10 cellular contexts compared by ENCODE assay signal in genomic region chr2:69138793-69139510, GRCh38.
DNase-seq lines count a peak whose midpoint lies in the region; ATAC-seq and TF ChIP-seq lines count a peak whose summit lies in the region.
"Had no signal": no experiment of that assay in that cellular context is flagged by ENCODE, and none has a peak within 500 bp of the region (broad histone marks: within the 10 kb centered on the region; RNA-seq: fewer than 3 reads in every experiment).

No MANE protein-coding gene starts in this region.

- intact Hi-C loops in HCT116 (cut with micrococcal nuclease) (no loop called here), left ventricle myocardium superior (cut with micrococcal nuclease) (no loop called here)

- ATAC-seq in HCT116 (peak; percentile 98), left ventricle myocardium superior (peak; percentile 73), HG02642 (IDR thresholded peaks at IDR 0.05; ENCODE audit: poor library complexity, unreplicated experiment) (no peak), HG03196 (IDR thresholded peaks at IDR 0.05; ENCODE audit: unreplicated experiment) (no peak)
- ATAC-seq in stimulated activated memory B cell treated with anti-CD40 and anti-IgM and Interleukin-4, amounts not matched to agents 10 μg/mL and 1 μg/mL and 100 μg/mL, for 72 hours = peak; percentile 37

- H3K27me3 ChIP-seq in HCT116 (ENCODE audit: insufficient read depth, low read length) (no peaks in the 10 kb centered on the region), adipocyte (replicated peaks; ENCODE audit: control insufficient read depth, insufficient read depth, low read length) (no peaks in the 10 kb centered on the region)
- H3K27me3 ChIP-seq: spleen had no signal

- no TSS peak for BruUV-seq in HCT116 (replicated peaks; lab: Mats Ljungman, UMichigan)

- POLR2A ChIA-PET in HCT116 (lab: Charles Lee) = no interaction called here

- no peak overlapping the region for H3K27ac Mint-ChIP-seq in stimulated activated memory B cell treated with anti-CD40 and anti-IgM and Interleukin-4, amounts not matched to agents 10 μg/mL and 1 μg/mL and 100 μg/mL, for 72 hours

- DNase-seq in HCT116 (ENCODE audit: low read depth, low spot score) (peak; percentile 45), adipocyte (ENCODE audit: low read depth) (peak; percentile 82), left ventricle myocardium superior (peak; percentile 38), activated T-cell treated with anti-CD3 and anti-CD28 coated beads for 4 hours (no peak)
- no peak for DNase-seq in activated naive CD4-positive, alpha-beta T cell treated with Interleukin-2 at 50 U/mL for 16 hours
- DNase-seq: NCI-H446, spleen had no signal

- H3K36me3 Mint-ChIP-seq in stimulated activated memory B cell treated with anti-CD40 and anti-IgM and Interleukin-4, amounts not matched to agents 10 μg/mL and 1 μg/mL and 100 μg/mL, for 72 hours = no peaks in the 10 kb centered on the region

- H3K4me1 ChIP-seq in HCT116 (ENCODE audit: control insufficient read depth in 1 of 2, insufficient read depth in 2 of 2, low read length in 2 of 2) = peaks cover 28 to 38% of the 10 kb centered on the region in 2 experiments
- peaks cover 39% of the 10 kb centered on the region for H3K4me1 ChIP-seq in adipocyte (ENCODE audit: control insufficient read depth, insufficient read depth, low read length)
- H3K4me1 ChIP-seq: spleen had no signal

- CTCF ChIA-PET in HCT116 (lab: Charles Lee) = no interaction called here

- H3K4me3 Mint-ChIP-seq in stimulated activated memory B cell treated with anti-CD40 and anti-IgM and Interleukin-4, amounts not matched to agents 10 μg/mL and 1 μg/mL and 100 μg/mL, for 72 hours = no peak overlapping the region

- no peaks in the 10 kb centered on the region for H3K9me3 Mint-ChIP-seq in stimulated activated memory B cell treated with anti-CD40 and anti-IgM and Interleukin-4, amounts not matched to agents 10 μg/mL and 1 μg/mL and 100 μg/mL, for 72 hours

- H3K79me2 ChIP-seq in HCT116 (ENCODE audit: insufficient read depth, low read length) = no peaks in the 10 kb centered on the region

- H3K4me3 ChIP-seq in HCT116 (replicated peaks in 1 of 2; ENCODE audit: low read depth in 1 of 2, low read length in 2 of 2) = peak overlapping the region in 1 of 2 experiments; percentile 44; a peak in 2 of 4 replicates
- peak overlapping the region; percentile 16 for H3K4me3 ChIP-seq in adipocyte (ENCODE audit: low read length)
- H3K4me3 ChIP-seq: spleen had no signal

- H3K9ac ChIP-seq in HCT116 (ENCODE audit: low read length) (peak overlapping the region; percentile 24; the same call in 1 of the 2 replicates), adipocyte (ENCODE audit: low read length) (peak overlapping the region; percentile 1)

- H3K36me3 ChIP-seq in HCT116 (ENCODE audit: control insufficient read depth in 1 of 2, insufficient read depth in 2 of 2, low read length in 2 of 2) = no peaks in the 10 kb centered on the region
- H3K36me3 ChIP-seq in adipocyte (ENCODE audit: control insufficient read depth, insufficient read depth, low read length, severe bottlenecking) = no peaks in the 10 kb centered on the region
- H3K36me3 ChIP-seq: spleen had no signal

- peak overlapping the region; percentile 72 for H3K4me2 ChIP-seq in HCT116 (ENCODE audit: low read length)

- H3K27me3 Mint-ChIP-seq in stimulated activated memory B cell treated with anti-CD40 and anti-IgM and Interleukin-4, amounts not matched to agents 10 μg/mL and 1 μg/mL and 100 μg/mL, for 72 hours = peaks cover 12% of the 10 kb centered on the region

- TF ChIP-seq POLR2A in HCT116 (IDR thresholded peaks at IDR 0.05; ENCODE audit: borderline replicate concordance, extremely low read depth, insufficient read depth, insufficient read length) = no peak

- TF ChIP-seq RAD21 in HCT116 (IDR thresholded peaks at IDR 0.05; ENCODE audit: low read depth) = no peak

- H3K9me3 ChIP-seq in HCT116 (ENCODE audit: control insufficient read depth in 1 of 2, insufficient read depth in 1 of 2, low read depth in 1 of 2, low read length in 2 of 2) = no peaks in the 10 kb centered on the region
- no peaks in the 10 kb centered on the region for H3K9me3 ChIP-seq in adipocyte (ENCODE audit: control insufficient read depth, low read length)
- H3K9me3 ChIP-seq: spleen had no signal

- peak overlapping the region; percentile 55; the same call in 1 of the 2 replicates for H3K27ac ChIP-seq in HCT116 (ENCODE audit: low read depth, low read length)
- H3K27ac ChIP-seq: spleen had no signal

- RAD21 ChIA-PET in HCT116 (lab: Charles Lee; ENCODE audit: low non-redundant PET in 1 of 2, low total read pairs in 2 of 2, uncharacterized antibody in 2 of 2, unreplicated experiment in 2 of 2) = no interaction called here

- no peak for TF ChIP-seq CTCF in HCT116 (IDR thresholded peaks at IDR 0.05 in 2 of 3, conservative IDR thresholded peaks at IDR 0.05 in 1 of 3; ENCODE audit: borderline replicate concordance in 1 of 3, insufficient read depth in 1 of 3, low read depth in 2 of 3, low read length in 2 of 3)

- no peaks in the 10 kb centered on the region for H3K9me2 ChIP-seq in HCT116 (ENCODE audit: insufficient read depth)

- H2AFZ ChIP-seq in HCT116 (ENCODE audit: low read depth, low read length, poor library complexity, severe bottlenecking) = peak overlapping the region; percentile 10

- H3K4me1 Mint-ChIP-seq in stimulated activated memory B cell treated with anti-CD40 and anti-IgM and Interleukin-4, amounts not matched to agents 10 μg/mL and 1 μg/mL and 100 μg/mL, for 72 hours = no peaks in the 10 kb centered on the region

- no peaks in the 10 kb centered on the region for H4K20me1 ChIP-seq in HCT116 (ENCODE audit: insufficient read depth)

TF ChIP-seq in HCT116, 20 proteins besides CTCF, POLR2A, EP300 and RAD21:
- TF ChIP-seq CBX3 (IDR thresholded peaks at IDR 0.05; ENCODE audit: low read depth) (peak; percentile 60; the same call in 1 of the 2 replicates), TCF7L2 (IDR thresholded peaks at IDR 0.05; ENCODE audit: borderline replicate concordance, extremely low read depth, insufficient read depth, insufficient read length) (no peak), SP1 (IDR thresholded peaks at IDR 0.05; ENCODE audit: low read depth) (0 out of 2 replicates have a peak, but pooled peaks have one; percentile 23), FOSL1 (IDR thresholded peaks at IDR 0.05; ENCODE audit: low read depth) (peak; percentile 55), EGR1 (IDR thresholded peaks at IDR 0.05; ENCODE audit: low read depth) (no peak), JUND (IDR thresholded peaks at IDR 0.05) (peak; percentile 72)

Comparison
In these comparisons a context has a peak if more than half of its experiments do, and no peak if none do; other contexts are left out.
1. ATAC-seq: peak in HCT116 (single experiment), left ventricle myocardium superior (single experiment) and stimulated activated memory B cell treated with anti-CD40 and anti-IgM and Interleukin-4, amounts not matched to agents 10 μg/mL and 1 μg/mL and 100 μg/mL, for 72 hours (single experiment); none in HG02642 (single experiment) and HG03196 (single experiment).
2. DNase-seq: peak in HCT116 (single experiment), adipocyte (single experiment) and left ventricle myocardium superior (single experiment); none in activated naive CD4-positive, alpha-beta T cell treated with Interleukin-2 at 50 U/mL for 16 hours (single experiment) and activated T-cell treated with anti-CD3 and anti-CD28 coated beads for 4 hours (single experiment).